ENCODE assay signal across 10 cellular contexts in the genomic region with DNA sequence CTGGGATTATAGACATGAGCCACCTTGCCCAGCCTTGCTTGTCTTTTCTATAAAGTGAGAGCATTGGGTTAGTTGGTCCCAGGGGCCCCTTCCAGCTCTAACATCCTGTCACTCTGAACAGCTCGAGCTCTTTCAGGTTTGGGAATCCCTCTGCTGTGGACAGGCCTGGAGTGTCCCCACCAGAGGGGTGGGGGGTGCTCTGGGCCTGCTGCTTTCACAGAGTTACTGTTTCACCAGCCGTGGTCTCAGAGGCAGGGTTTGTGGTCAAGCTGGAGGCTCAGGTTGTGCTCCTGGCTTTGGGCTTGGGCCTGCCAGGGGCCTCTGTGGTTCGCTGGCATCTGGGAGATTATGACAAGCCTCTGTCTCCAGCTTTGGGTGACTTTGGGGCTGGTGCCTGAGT. TPM values are rescaled to one million over a fixed set of nuclear protein-coding genes. Genes with fewer than 3 reads are reported as not detected.
DNase-seq lines count a peak whose midpoint lies in the region; ATAC-seq and TF ChIP-seq lines count a peak whose summit lies in the region.
"Had no signal": no experiment of that assay in that cellular context is flagged by ENCODE, and none has a peak within 500 bp of the region (broad histone marks: within the 10 kb centered on the region; RNA-seq: fewer than 3 reads in every experiment).

No MANE protein-coding gene starts in this region.

- DNase-seq in GM12864 (ENCODE audit: low read depth) (no peak), glomerular visceral epithelial cell (ENCODE audit: extremely low spot score) (peak; percentile 75), NCI-H2196 (lab: John Stamatoyannopoulos, UW; ENCODE audit: unreplicated experiment) (no peak), adrenal gland (no peak), DMS79 treated with DMSO at 0.1 percent for 48 hours (lab: John Stamatoyannopoulos, UW) (no peak), activated gamma-delta T cell treated with Interleukin-2 at 50 U/mL for 16 hours (no peak)
- DNase-seq: esophagus squamous epithelium had no signal

- peaks cover 90% of the 10 kb centered on the region for H3K79me2 ChIP-seq in KMS-11 (ENCODE audit: insufficient read depth, low read depth)

- peak overlapping the region; percentile 94; the same call in 1 of the 2 replicates for H3K9ac ChIP-seq in KMS-11

- ATAC-seq in GM21528 (IDR thresholded peaks at IDR 0.05; ENCODE audit: low FRiP score, unreplicated experiment) = peak; percentile 38

- TF ChIP-seq POLR2A in adrenal gland (IDR thresholded peaks at IDR 0.05) = no peak

- no peak overlapping the region for H2AFZ ChIP-seq in KMS-11 (ENCODE audit: low read depth)

- H3K27me3 ChIP-seq in KMS-11 (ENCODE audit: insufficient read depth, low read depth) = no peaks in the 10 kb centered on the region
- H3K27me3 ChIP-seq in adrenal gland = peaks cover 17% of the 10 kb centered on the region

- H3K9me3 ChIP-seq in adrenal gland (replicated peaks in 1 of 3) = no peaks in the 10 kb centered on the region
- H3K9me3 ChIP-seq: esophagus squamous epithelium had no signal

- H3K27ac ChIP-seq in KMS-11 = peak overlapping the region; percentile 94
- no peak overlapping the region for H3K27ac ChIP-seq in adrenal gland
- H3K27ac ChIP-seq: C4-2B, esophagus squamous epithelium had no signal

- 70 to 100% (median 80%) methylated on average over 1 to 3 of the region's 3 CpGs for WGBS in adrenal gland, 4 donors

- H3K4me3 ChIP-seq in GM12864 (ENCODE audit: low read depth, low read length) = peak overlapping the region; percentile 15
- no peak overlapping the region for H3K4me3 ChIP-seq in KMS-11 (IDR thresholded peaks at IDR 0.05; ENCODE audit: insufficient read depth, low read depth, low read length)
- H3K4me3 ChIP-seq in adrenal gland = no peak overlapping the region
- H3K4me3 ChIP-seq: esophagus squamous epithelium had no signal

- H4K20me1 ChIP-seq in KMS-11 (ENCODE audit: insufficient read depth) = peaks cover 53% of the 10 kb centered on the region

- H3K36me3 ChIP-seq in KMS-11 (ENCODE audit: insufficient read depth) (peaks cover 5% of the 10 kb centered on the region; the same call in 1 of the 2 replicates), adrenal gland (replicated peaks in 1 of 2) (no peaks in the 10 kb centered on the region)
- H3K36me3 ChIP-seq: esophagus squamous epithelium had no signal

- H3K4me2 ChIP-seq in KMS-11 = peak overlapping the region; percentile 94

- H3K4me1 ChIP-seq in KMS-11 (ENCODE audit: low read depth, poor library complexity, severe bottlenecking) (peaks cover 55% of the 10 kb centered on the region), adrenal gland (replicated peaks in 1 of 2) (peaks cover 0 to 6% of the 10 kb centered on the region in 2 donors)

- no peak for TF ChIP-seq CTCF in GM12864 (IDR thresholded peaks at IDR 0.05; ENCODE audit: low read depth, low read length, missing control alignments)
- TF ChIP-seq CTCF in KMS-11 (conservative IDR thresholded peaks at IDR 0.05; ENCODE audit: low read depth, low read length) = no peak
- TF ChIP-seq CTCF in adrenal gland (IDR thresholded peaks at IDR 0.05) = no peak

- intact Hi-C loops in adrenal gland (cut with DNase I) = no loop called here

RNA-seq across cellular contexts. Expression of a gene that starts 59.7 kb away (rescaled TPM):
- 10 to 100 TPM; 10.8 to 19.1 (median 13.0) TPM for total RNA-seq in adrenal gland
- 1 to 10 TPM; 1.2 to 3.5 (median 1.2) TPM for polyA plus RNA-seq in adrenal gland
